Comparison of ENCODE assay signal across 8 cellular contexts in genomic region chr22:38981659-38982007, GRCh38. TPM values are rescaled to one million over a fixed set of nuclear protein-coding genes. Genes with fewer than 3 reads are reported as not detected.
DNase-seq lines count a peak whose midpoint lies in the region; ATAC-seq, FAIRE-seq and TF ChIP-seq lines count a peak whose summit lies in the region.

No MANE protein-coding gene starts in this region.

- TF ChIP-seq CTCF in Peyer's patch (IDR thresholded peaks at IDR 0.05) (no peak), gastroesophageal sphincter (IDR thresholded peaks at IDR 0.05) (no peak)

- no peak for TF ChIP-seq EP300 in gastroesophageal sphincter (IDR thresholded peaks at IDR 0.05)

- 0 to 14% methylated on average over 1 of the region's 6 CpGs for WGBS in gastroesophageal sphincter (ENCODE audit: low coverage in 1 of 2), 2 donors

- no peak for FAIRE-seq in frontal cortex (lab: Jason Lieb, UNC)

- H3K36me3 ChIP-seq in Peyer's patch (no peaks in the 10 kb centered on the region), gastroesophageal sphincter (no peaks in the 10 kb centered on the region)

- ATAC-seq in GM19043 (IDR thresholded peaks at IDR 0.05; ENCODE audit: low read depth, unreplicated experiment): peak; percentile 9
- peak; percentile 58 for ATAC-seq in gastroesophageal sphincter

- TF ChIP-seq POLR2A in Peyer's patch (IDR thresholded peaks at IDR 0.05) (no peak), gastroesophageal sphincter (IDR thresholded peaks at IDR 0.05) (no peak)

- H3K27ac ChIP-seq in Peyer's patch (peak overlapping the region in 3 of 4 donors; percentile 54 to 86 (median 57)), gastroesophageal sphincter (peak overlapping the region in 2 of 4 donors; percentile 73 to 78), skin epidermis (peak overlapping the region in 18 of 21 experiments; percentile 14 to 87 (median 64))

- H3K4me3 ChIP-seq in Peyer's patch (peak overlapping the region in 3 of 4 donors; percentile 35 to 57 (median 43)), gastroesophageal sphincter (peak overlapping the region; percentile 35 to 54), skin epidermis (peak overlapping the region; percentile 12 to 45 (median 23))

- H3K4me1 ChIP-seq in Peyer's patch (peaks cover 0 to 9% (median 6%) of the 10 kb centered on the region in 4 donors), gastroesophageal sphincter (peaks cover 0 to 24% (median 10%) of the 10 kb centered on the region in 3 donors)

- no peaks in the 10 kb centered on the region for H3K9me3 ChIP-seq in Peyer's patch
- H3K9me3 ChIP-seq in gastroesophageal sphincter: no peaks in the 10 kb centered on the region

- H3K27me3 ChIP-seq in Peyer's patch: no peaks in the 10 kb centered on the region
- no peaks in the 10 kb centered on the region for H3K27me3 ChIP-seq in gastroesophageal sphincter

- DNase-seq in Peyer's patch (peak in 1 of 3 donors; percentile 62), frontal cortex (ENCODE audit: low spot score in 2 of 2) (no peak), LoVo (ENCODE audit: low spot score) (no peak), NOMO-1 treated with dmso at 0.1 percent for 144 hours (lab: John Stamatoyannopoulos, UW; ENCODE audit: unreplicated experiment) (no peak), occipital lobe (lab: John Stamatoyannopoulos, UW) (no peak)

RNA-seq across cellular contexts. Expression of gene APOBEC3B, which starts 0.5 kb away (rescaled TPM):
- total RNA-seq in Peyer's patch (1 to 10 TPM in 3 of 4 donors, not detected in 1; 1.1 to 2.7 (median 1.9) TPM), gastroesophageal sphincter (not detected), frontal cortex (not detected), occipital lobe (not detected)

RNA-seq across cellular contexts. Expression of gene APOBEC3A, which starts 24.2 kb away (rescaled TPM):
- 1 to 10 TPM in 1 of 4 donors, not detected in 3; 9.1 TPM for total RNA-seq in Peyer's patch
- 1 to 10 TPM in 1 of 4 donors, under 1 TPM in 1, not detected in 2; 0.35 to 4.4 TPM for total RNA-seq in gastroesophageal sphincter
- not detected for total RNA-seq in frontal cortex
- total RNA-seq in occipital lobe: not detected

RNA-seq across cellular contexts. Expression of gene APOBEC3C, which starts 32.4 kb away (rescaled TPM):
- total RNA-seq in Peyer's patch (10 to 100 TPM in 1 of 4 donors, 1 to 10 TPM in 3; 4.1 to 35.5 (median 4.4) TPM), gastroesophageal sphincter (10 to 100 TPM in 3 of 4 donors, 1 to 10 TPM in 1; 7.9 to 14.0 (median 11.8) TPM), frontal cortex (not detected), occipital lobe (0.31 TPM)

RNA-seq across cellular contexts. Expression of gene APOBEC3D, which starts 39.3 kb away (rescaled TPM):
- 1 to 10 TPM; 2.6 to 8.3 (median 3.6) TPM for total RNA-seq in Peyer's patch
- 1 to 10 TPM in 3 of 4 donors, not detected in 1; 1.1 to 5.3 (median 1.2) TPM for total RNA-seq in gastroesophageal sphincter
- under 0.01 TPM for total RNA-seq in frontal cortex
- 0.16 TPM for total RNA-seq in occipital lobe

RNA-seq across cellular contexts. Expression of gene APOBEC3F, which starts 59.0 kb away (rescaled TPM):
- total RNA-seq in Peyer's patch: 1 to 10 TPM in 3 of 4 donors, under 1 TPM in 1; 0.70 to 8.3 (median 1.6) TPM
- 1 to 10 TPM in 2 of 4 donors, under 1 TPM in 2; 0.57 to 4.0 (median 1.9) TPM for total RNA-seq in gastroesophageal sphincter
- total RNA-seq in frontal cortex: 0.82 TPM
- total RNA-seq in occipital lobe: 0.31 TPM
